In the genomic region with DNA sequence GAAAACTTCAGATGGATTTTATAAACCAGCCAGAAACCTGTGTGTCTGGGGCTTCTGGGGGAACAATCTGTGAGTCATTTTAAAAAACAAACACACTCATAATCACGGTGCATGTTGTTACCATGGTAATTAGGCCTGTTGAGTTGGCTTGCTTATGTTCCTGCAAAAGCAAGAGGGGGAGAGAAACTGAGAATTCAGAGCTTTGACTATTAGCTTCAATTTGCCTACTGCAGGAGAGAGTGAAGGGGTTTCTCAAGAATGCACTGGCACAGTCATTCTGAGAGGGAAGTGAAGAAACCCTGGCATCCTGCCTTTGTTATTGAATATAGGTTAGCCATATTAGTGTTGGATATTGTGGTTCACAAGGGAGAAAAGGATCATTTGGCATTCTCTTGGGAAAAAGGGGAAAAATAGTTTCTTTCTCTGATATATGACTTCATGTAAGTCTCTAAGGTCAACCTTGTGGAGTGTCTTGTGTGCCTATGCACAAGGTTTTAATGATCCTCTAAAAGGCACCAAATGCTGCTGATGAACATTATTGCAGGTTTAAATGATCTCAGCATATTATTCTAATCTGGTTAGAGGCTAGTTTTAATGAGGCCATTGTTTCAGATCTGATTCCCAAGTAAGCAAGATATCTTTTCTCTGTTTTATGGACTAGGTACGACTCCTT, we compare ENCODE assay signal across 8 cellular contexts. TPM values are rescaled to one million over a fixed set of nuclear protein-coding genes. Genes with fewer than 3 reads are reported as not detected.
DNase-seq lines count a peak whose midpoint lies in the region; ATAC-seq and TF ChIP-seq lines count a peak whose summit lies in the region.

No MANE protein-coding gene starts in this region.

- no peaks in the 10 kb centered on the region for H3K9me2 ChIP-seq in SK-N-SH

- WGBS in SK-N-SH (ENCODE audit: low lambda C conversion rate) = 31% methylated on average over 2 of the region's 2 CpGs
- 18% methylated on average over 2 of the region's 2 CpGs for WGBS in smooth muscle cell (ENCODE audit: low lambda C conversion rate)
- 17% methylated on average over 2 of the region's 2 CpGs for WGBS in prostate gland

- H3K9me3 ChIP-seq in SK-N-SH (no peaks in the 10 kb centered on the region), smooth muscle cell (replicated peaks; ENCODE audit: low read depth) (no peaks in the 10 kb centered on the region), prostate gland (no peaks in the 10 kb centered on the region)

- H3K4me1 ChIP-seq in SK-N-SH (ENCODE audit: control insufficient read depth in 1 of 2, insufficient read depth in 2 of 2, low read depth in 1 of 2, low read length in 1 of 2) = peaks cover 8 to 44% of the 10 kb centered on the region in 2 experiments; a peak in 2 of 4 replicates
- peaks cover 16% of the 10 kb centered on the region for H3K4me1 ChIP-seq in smooth muscle cell (ENCODE audit: low read depth)
- no peaks in the 10 kb centered on the region for H3K4me1 ChIP-seq in prostate gland (replicated peaks)

- H3F3A ChIP-seq in SK-N-SH (replicated peaks; ENCODE audit: insufficient read depth) (peaks cover 7% of the 10 kb centered on the region), smooth muscle cell (ENCODE audit: low read depth) (peaks cover 14% of the 10 kb centered on the region)

- no peak for TF ChIP-seq POLR2A in prostate gland (IDR thresholded peaks at IDR 0.05)

- POLR2A ChIA-PET in SK-N-SH (lab: Yijun Ruan, JAX) = no interaction called here

- H3K36me3 ChIP-seq in SK-N-SH (replicated peaks in 1 of 2; ENCODE audit: control insufficient read depth in 1 of 2, insufficient read depth in 2 of 2, low read length in 1 of 2) = no peaks in the 10 kb centered on the region
- H3K36me3 ChIP-seq in smooth muscle cell (ENCODE audit: low read depth) = no peaks in the 10 kb centered on the region
- H3K36me3 ChIP-seq in prostate gland = no peaks in the 10 kb centered on the region

- TF ChIP-seq RAD21 in SK-N-SH (IDR thresholded peaks at IDR 0.05; ENCODE audit: low read length) = no peak

- H2AFZ ChIP-seq in SK-N-SH (ENCODE audit: low read depth) (no peak overlapping the region; the same call in 1 of the 2 replicates), smooth muscle cell (ENCODE audit: low read depth) (no peak overlapping the region)

- H3K79me2 ChIP-seq in SK-N-SH (ENCODE audit: insufficient read depth) = peaks cover 54% of the 10 kb centered on the region
- peaks cover 87% of the 10 kb centered on the region for H3K79me2 ChIP-seq in smooth muscle cell (ENCODE audit: low read depth)

- H3K4me2 ChIP-seq in SK-N-SH (peak overlapping the region; percentile 58; the same call in 1 of the 2 replicates), smooth muscle cell (peak overlapping the region; percentile 55)

- no peak overlapping the region for H3K4me3 ChIP-seq in SK-N-SH (ENCODE audit: low read depth in 2 of 2, low read length in 1 of 2)
- no peak overlapping the region for H3K4me3 ChIP-seq in smooth muscle cell
- no peak overlapping the region for H3K4me3 ChIP-seq in prostate gland

- peak; percentile 21 for DNase-seq in NCI-H345 (lab: John Stamatoyannopoulos, UW)
- DNase-seq in NCI-H345 treated with DMSO at 0.1 percent for 48 hours (lab: John Stamatoyannopoulos, UW; ENCODE audit: unreplicated experiment) = no peak
- peak; percentile 33 for DNase-seq in SK-N-SH
- no peak for DNase-seq in smooth muscle cell (lab: John Stamatoyannopoulos, UW; ENCODE audit: unreplicated experiment)
- DNase-seq in prostate gland (ENCODE audit: low spot score) = no peak

- H3K27me3 ChIP-seq in SK-N-SH (ENCODE audit: insufficient read depth) = no peaks in the 10 kb centered on the region
- H3K27me3 ChIP-seq in smooth muscle cell (ENCODE audit: low read depth) = no peaks in the 10 kb centered on the region
- H3K27me3 ChIP-seq in prostate gland (replicated peaks; ENCODE audit: insufficient read depth) = no peaks in the 10 kb centered on the region

- TF ChIP-seq CTCF in SK-N-SH (IDR thresholded peaks at IDR 0.05) (no peak), smooth muscle cell (IDR thresholded peaks at IDR 0.05; ENCODE audit: borderline replicate concordance, insufficient read depth, poor library complexity, severe bottlenecking) (no peak), prostate gland (IDR thresholded peaks at IDR 0.05) (no peak)

- intact Hi-C loops in prostate gland (cut with DNase I) = no loop called here

- H3K9ac ChIP-seq in SK-N-SH (peak overlapping the region; percentile 38; the same call in 1 of the 2 replicates), smooth muscle cell (ENCODE audit: low read depth) (peak overlapping the region; percentile 83)

- H3K27ac ChIP-seq in SK-N-SH (ENCODE audit: low read depth in 2 of 2, low read length in 1 of 2) (peak overlapping the region; percentile 84 to 86), smooth muscle cell (ENCODE audit: low read depth) (peak overlapping the region; percentile 96), prostate gland (no peak overlapping the region)

- CTCF ChIA-PET in SK-N-SH (lab: Yijun Ruan, JAX) = no interaction called here

- ATAC-seq in GM21367 (IDR thresholded peaks at IDR 0.05; ENCODE audit: unreplicated experiment) (peak; percentile 85), HG03521 (IDR thresholded peaks at IDR 0.05; ENCODE audit: unreplicated experiment) (peak; percentile 73), esophagus mucosa (peak; percentile 38)

- no peak for TF ChIP-seq EP300 in SK-N-SH (IDR thresholded peaks at IDR 0.05; ENCODE audit: borderline replicate concordance in 1 of 2, low read depth in 1 of 2, low read length in 1 of 2)

- H4K20me1 ChIP-seq in SK-N-SH (ENCODE audit: insufficient read depth) (no peaks in the 10 kb centered on the region), smooth muscle cell (ENCODE audit: low read depth) (peaks cover 11% of the 10 kb centered on the region)

TF ChIP-seq in SK-N-SH, 30 proteins besides CTCF, POLR2A, EP300 and RAD21:
- TF ChIP-seq FOSL2 (IDR thresholded peaks at IDR 0.05; ENCODE audit: borderline replicate concordance, low read depth) (peak; percentile 41; the same call in 1 of the 2 replicates), TCF12 (IDR thresholded peaks at IDR 0.05) (peak; percentile 37)
- TF ChIP-seq, protein P1, sequence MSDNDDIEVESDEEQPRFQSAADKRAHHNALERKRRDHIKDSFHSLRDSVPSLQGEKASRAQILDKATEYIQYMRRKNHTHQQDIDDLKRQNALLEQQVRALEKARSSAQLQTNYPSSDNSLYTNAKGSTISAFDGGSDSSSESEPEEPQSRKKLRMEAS (IDR thresholded peaks at IDR 0.05; ENCODE audit: low read depth) = no peak
- TF ChIP-seq, protein P2, sequence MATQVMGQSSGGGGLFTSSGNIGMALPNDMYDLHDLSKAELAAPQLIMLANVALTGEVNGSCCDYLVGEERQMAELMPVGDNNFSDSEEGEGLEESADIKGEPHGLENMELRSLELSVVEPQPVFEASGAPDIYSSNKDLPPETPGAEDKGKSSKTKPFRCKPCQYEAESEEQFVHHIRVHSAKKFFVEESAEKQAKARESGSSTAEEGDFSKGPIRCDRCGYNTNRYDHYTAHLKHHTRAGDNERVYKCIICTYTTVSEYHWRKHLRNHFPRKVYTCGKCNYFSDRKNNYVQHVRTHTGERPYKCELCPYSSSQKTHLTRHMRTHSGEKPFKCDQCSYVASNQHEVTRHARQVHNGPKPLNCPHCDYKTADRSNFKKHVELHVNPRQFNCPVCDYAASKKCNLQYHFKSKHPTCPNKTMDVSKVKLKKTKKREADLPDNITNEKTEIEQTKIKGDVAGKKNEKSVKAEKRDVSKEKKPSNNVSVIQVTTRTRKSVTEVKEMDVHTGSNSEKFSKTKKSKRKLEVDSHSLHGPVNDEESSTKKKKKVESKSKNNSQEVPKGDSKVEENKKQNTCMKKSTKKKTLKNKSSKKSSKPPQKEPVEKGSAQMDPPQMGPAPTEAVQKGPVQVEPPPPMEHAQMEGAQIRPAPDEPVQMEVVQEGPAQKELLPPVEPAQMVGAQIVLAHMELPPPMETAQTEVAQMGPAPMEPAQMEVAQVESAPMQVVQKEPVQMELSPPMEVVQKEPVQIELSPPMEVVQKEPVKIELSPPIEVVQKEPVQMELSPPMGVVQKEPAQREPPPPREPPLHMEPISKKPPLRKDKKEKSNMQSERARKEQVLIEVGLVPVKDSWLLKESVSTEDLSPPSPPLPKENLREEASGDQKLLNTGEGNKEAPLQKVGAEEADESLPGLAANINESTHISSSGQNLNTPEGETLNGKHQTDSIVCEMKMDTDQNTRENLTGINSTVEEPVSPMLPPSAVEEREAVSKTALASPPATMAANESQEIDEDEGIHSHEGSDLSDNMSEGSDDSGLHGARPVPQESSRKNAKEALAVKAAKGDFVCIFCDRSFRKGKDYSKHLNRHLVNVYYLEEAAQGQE (IDR thresholded peaks at IDR 0.05; ENCODE audit: low read depth, low read length) = no peak

RNA-seq across cellular contexts. Expression of a gene that starts 12.9 kb away (rescaled TPM):
- 17.8 and 19.1 TPM in 2 replicates for polyA plus RNA-seq in SK-N-SH (2012; rRNA removed)
- polyA plus RNA-seq in SK-N-SH (2012; cell fraction: cytosol; rRNA removed) = 25.2 and 29.0 TPM in 2 replicates
- polyA plus RNA-seq in SK-N-SH (2012; cell fraction: nucleus; rRNA removed) = 8.2 and 8.9 TPM in 2 replicates
- total RNA-seq in esophagus mucosa = 1.5 TPM
- total RNA-seq in smooth muscle cell = 128 and 132 TPM in 2 replicates
- polyA plus RNA-seq in smooth muscle cell = 61.5 and 83.6 TPM in 2 replicates
- total RNA-seq in prostate gland = 100 to 1,000 TPM in 1 of 2 donors, 1 to 10 TPM in 1; 2.7 to 120 TPM

Comparison
In these comparisons a context has a peak if more than half of its experiments do, and no peak if none do; other contexts are left out.
1. DNase-seq: peak in NCI-H345 (single experiment) and SK-N-SH (single experiment); none in NCI-H345 treated with DMSO at 0.1 percent for 48 hours (single experiment), smooth muscle cell (single experiment) and prostate gland (single experiment).
2. H3K27ac ChIP-seq: peak in SK-N-SH (2 of 2) and smooth muscle cell (single experiment); none in prostate gland (0 of 2).
3. Peak in every context shown above with its lines, with median percentiles within 50 percentile points of each other: ATAC-seq.